10 cellular contexts compared by ENCODE assay signal in the genomic region with DNA sequence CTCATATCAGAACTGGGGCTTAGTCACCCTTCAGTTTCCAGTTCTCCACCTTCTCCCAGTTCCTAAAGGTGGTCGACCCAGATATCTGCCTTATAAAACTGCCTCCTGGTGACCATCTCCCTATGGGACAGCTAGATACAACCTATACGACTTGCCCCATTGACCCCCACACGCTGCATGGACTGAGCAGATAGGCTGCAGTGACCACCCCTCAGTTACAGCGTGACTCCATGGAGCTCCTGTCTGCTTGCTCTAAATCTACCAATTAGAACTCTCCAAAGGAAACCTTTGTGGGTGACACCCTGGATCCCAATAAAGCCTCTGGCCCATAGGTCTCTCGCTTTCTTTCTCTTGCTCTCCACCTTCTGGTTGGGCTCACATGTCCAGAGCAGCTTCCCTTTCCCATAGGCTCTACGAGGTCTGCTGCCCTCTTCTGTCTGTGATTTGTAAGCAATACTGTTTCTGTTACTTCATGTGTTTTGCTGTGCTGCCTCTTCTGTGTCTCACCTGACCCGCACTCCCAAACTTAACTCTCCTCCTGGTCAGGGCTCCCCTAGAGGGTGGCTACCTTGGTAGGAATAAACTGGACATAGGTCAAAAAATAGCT.
DNase-seq lines count a peak whose midpoint lies in the region; ATAC-seq and TF ChIP-seq lines count a peak whose summit lies in the region.
"Had no signal": no experiment of that assay in that cellular context is flagged by ENCODE, and none has a peak within 500 bp of the region (broad histone marks: within the 10 kb centered on the region; RNA-seq: fewer than 3 reads in every experiment).

No MANE protein-coding gene starts in this region.

- H3K36me3 ChIP-seq in PC-3 (ENCODE audit: low read depth, low read length): no peaks in the 10 kb centered on the region
- H3K36me3 ChIP-seq in ascending aorta: no peaks in the 10 kb centered on the region

- H3K4me1 ChIP-seq in right cardiac atrium (ENCODE audit: control insufficient read depth, insufficient read depth, low read length) (no peaks in the 10 kb centered on the region), PC-3 (ENCODE audit: insufficient read depth, low read length) (no peaks in the 10 kb centered on the region), ascending aorta (no peaks in the 10 kb centered on the region)

- H3K27me3 ChIP-seq in right cardiac atrium (ENCODE audit: control insufficient read depth, insufficient read depth): no peaks in the 10 kb centered on the region
- H3K27me3 ChIP-seq in PC-3 (ENCODE audit: low read length): no peaks in the 10 kb centered on the region
- no peaks in the 10 kb centered on the region for H3K27me3 ChIP-seq in ascending aorta

- H3K4me3 ChIP-seq in right cardiac atrium (ENCODE audit: low read length): no peak overlapping the region
- no peak overlapping the region for H3K4me3 ChIP-seq in PC-3 (ENCODE audit: low read length)
- no peak overlapping the region for H3K4me3 ChIP-seq in ascending aorta

- 61% methylated on average over 7 of the region's 7 CpGs for WGBS in right cardiac atrium

- no peaks in the 10 kb centered on the region for H3K9me2 ChIP-seq in PC-3 (replicated peaks; ENCODE audit: low read length)

- CTCF ChIA-PET in PC-3 (lab: Charles Lee): interaction anchor here (0.6 kb wide), 1 partner anchor 558 kb away, joined by 3 read pairs; no protein-coding TSS in a partner anchor

- no peaks in the 10 kb centered on the region for H3K79me2 ChIP-seq in PC-3 (ENCODE audit: low read length)

- H3K27ac ChIP-seq in right cardiac atrium (ENCODE audit: low read length) (no peak overlapping the region), PC-3 (ENCODE audit: low read length) (no peak overlapping the region), ascending aorta (no peak overlapping the region)

- TF ChIP-seq CTCF in PC-3 (conservative IDR thresholded peaks at IDR 0.05; ENCODE audit: low read depth, low read length): peak; percentile 65
- TF ChIP-seq CTCF in ascending aorta (IDR thresholded peaks at IDR 0.05): no peak

- H3K9me3 ChIP-seq in right cardiac atrium (ENCODE audit: control insufficient read depth, low read length) (no peaks in the 10 kb centered on the region), PC-3 (ENCODE audit: low read length) (no peaks in the 10 kb centered on the region), ascending aorta (no peaks in the 10 kb centered on the region)

- ATAC-seq in right cardiac atrium (peak; percentile 31 to 37), Right ventricle myocardium superior (ENCODE audit: poor library complexity) (no peak), PC-3 (peak; percentile 64)
- ATAC-seq: CD8-positive, alpha-beta T cell had no signal

- no peaks in the 10 kb centered on the region for H3F3A ChIP-seq in PC-3 (ENCODE audit: low read length, unreplicated experiment)

- no peak for TF ChIP-seq POLR2A in erythroblast (IDR thresholded peaks at IDR 0.05; ENCODE audit: low read length)

- no peak overlapping the region for H2AFZ ChIP-seq in PC-3 (ENCODE audit: low read length)

- H3K9ac ChIP-seq in PC-3 (ENCODE audit: low read length): no peak overlapping the region

- H3K4me2 ChIP-seq in PC-3 (ENCODE audit: low read length): no peak overlapping the region

- BruUV-seq in PC-3 (replicated peaks; lab: Mats Ljungman, UMichigan): no TSS peak

- intact Hi-C loops in right cardiac atrium (cut with DNase I): loop anchor here in 2 of 4 donors (5.0 to 10.0 kb wide), 2 partner anchors 558 to 566 kb away; no protein-coding TSS in a partner anchor
- intact Hi-C loops in Right ventricle myocardium superior (cut with DNase I): no loop called here
- intact Hi-C loops in PC-3 (cut with micrococcal nuclease): loop anchor here (2.0 kb wide), 1 partner anchor 558 kb away; no protein-coding TSS in a partner anchor
- intact Hi-C loops in ascending aorta (cut with DNase I): no loop called here

- DNase-seq in right cardiac atrium: no peak
- no peak for DNase-seq in Right ventricle myocardium superior
- DNase-seq in PC-3: peak; percentile 53
- DNase-seq in inferior parietal cortex (ENCODE audit: extremely low spot score): peak; percentile 27
- DNase-seq in AG20443 (ENCODE audit: low spot score): no peak
- DNase-seq in ascending aorta (ENCODE audit: low spot score in 2 of 2): no peak
- DNase-seq in erythroblast (lab: John Stamatoyannopoulos, UW): no peak
- no peak for DNase-seq in stimulated activated CD4-positive, alpha-beta T cell treated with anti-CD3 and anti-CD28 coated beads, Interleukin-12 subunit alpha, Interleukin-12 subunit beta, amount 100 ng/mL, for 4 hours
- DNase-seq: CD8-positive, alpha-beta T cell; NCI-H146 had no signal

- no peaks in the 10 kb centered on the region for H4K20me1 ChIP-seq in PC-3 (ENCODE audit: low read length)

- POLR2A ChIA-PET in PC-3 (lab: Charles Lee; ENCODE audit: unreplicated experiment): no interaction called here

Comparison
In these comparisons a context has a peak if more than half of its experiments do, and no peak if none do; other contexts are left out.
1. DNase-seq: peak in PC-3 (single experiment) and inferior parietal cortex (single experiment); none in right cardiac atrium (0 of 3), Right ventricle myocardium superior (single experiment), AG20443 (single experiment), ascending aorta (0 of 2), erythroblast (0 of 2) and stimulated activated CD4-positive, alpha-beta T cell treated with anti-CD3 and anti-CD28 coated beads, Interleukin-12 subunit alpha, Interleukin-12 subunit beta, amount 100 ng/mL, for 4 hours (single experiment).